In genomic region chr17:44188757-44189403, GRCh38 we compare ENCODE assay signal across 14 cellular contexts. TPM values are rescaled to one million over a fixed set of nuclear protein-coding genes. Genes with fewer than 3 reads are reported as not detected.
DNase-seq lines count a peak whose midpoint lies in the region; ATAC-seq, FAIRE-seq and TF ChIP-seq lines count a peak whose summit lies in the region.
"Had no signal": no experiment of that assay in that cellular context is flagged by ENCODE, and none has a peak within 500 bp of the region (broad histone marks: within the 10 kb centered on the region; RNA-seq: fewer than 3 reads in every experiment).

No MANE protein-coding gene starts in this region.

- no peak overlapping the region for H3K27ac ChIP-seq in mesenchymal stem cell (ENCODE audit: low read length, poor library complexity, severe bottlenecking)
- H3K27ac ChIP-seq: vagina had no signal

- no peak overlapping the region for H3K4ac ChIP-seq in mesenchymal stem cell (ENCODE audit: low read depth in 1 of 2, low read length in 2 of 2)

- peak overlapping the region; percentile 99 for H3K4me3 Mint-ChIP-seq in stimulated activated naive CD8-positive, alpha-beta T cell treated with anti-CD3 and anti-CD28 coated beads, Interleukin-15, Interleukin-2, amounts not matched to agents 100 ng/mL and 50 ng/mL, for 24 hours
- H3K4me3 Mint-ChIP-seq in activated T-helper 17 cell treated with anti-CD3 and anti-CD28 coated beads, Interleukin-2, amount 50 U/mL, for 72 hours: peak overlapping the region; percentile 94

- no peaks in the 10 kb centered on the region for H3K9me3 Mint-ChIP-seq in stimulated activated naive CD8-positive, alpha-beta T cell treated with anti-CD3 and anti-CD28 coated beads, Interleukin-15, Interleukin-2, amounts not matched to agents 100 ng/mL and 50 ng/mL, for 24 hours
- H3K9me3 Mint-ChIP-seq in activated T-helper 17 cell treated with anti-CD3 and anti-CD28 coated beads, Interleukin-2, amount 50 U/mL, for 72 hours: no peaks in the 10 kb centered on the region
- H3K9me3 Mint-ChIP-seq: T-helper 1 cell treated with Interleukin-12 subunit alpha and Interleukin-12 subunit beta and Interleukin-4 antibody, amounts not matched to agents 30 μg/mL and 1 μg/mL, for 36 hours had no signal

- no peak overlapping the region for H2AK5ac ChIP-seq in mesenchymal stem cell (ENCODE audit: low read length, severe bottlenecking)

- peak overlapping the region; percentile 94 for H3K27ac Mint-ChIP-seq in stimulated activated naive CD8-positive, alpha-beta T cell treated with anti-CD3 and anti-CD28 coated beads, Interleukin-15, Interleukin-2, amounts not matched to agents 100 ng/mL and 50 ng/mL, for 24 hours
- peak overlapping the region; percentile 48 for H3K27ac Mint-ChIP-seq in activated T-helper 17 cell treated with anti-CD3 and anti-CD28 coated beads, Interleukin-2, amount 50 U/mL, for 72 hours

- no peaks in the 10 kb centered on the region for H3K9me3 ChIP-seq in mesenchymal stem cell (ENCODE audit: control insufficient read depth, low read length)
- H3K9me3 ChIP-seq: breast epithelium, vagina had no signal

- peaks cover 25% of the 10 kb centered on the region for H3K4me1 ChIP-seq in mesenchymal stem cell (ENCODE audit: control insufficient read depth, insufficient read depth, low read depth, low read length)

- H3K36me3 Mint-ChIP-seq in stimulated activated naive CD8-positive, alpha-beta T cell treated with anti-CD3 and anti-CD28 coated beads, Interleukin-15, Interleukin-2, amounts not matched to agents 100 ng/mL and 50 ng/mL, for 24 hours (ENCODE audit: low read depth): peaks cover 25% of the 10 kb centered on the region
- H3K36me3 Mint-ChIP-seq in activated T-helper 17 cell treated with anti-CD3 and anti-CD28 coated beads, Interleukin-2, amount 50 U/mL, for 72 hours (ENCODE audit: low read depth): peaks cover 61% of the 10 kb centered on the region

- no peak overlapping the region for H3K14ac ChIP-seq in mesenchymal stem cell (ENCODE audit: low read length in 2 of 2)

- no peak for FAIRE-seq in D721Med (lab: Jason Lieb, UNC)

- peak overlapping the region; percentile 98 for H3K9ac ChIP-seq in mesenchymal stem cell (ENCODE audit: low read length)

- H2BK120ac ChIP-seq in mesenchymal stem cell (ENCODE audit: low read depth, low read length): no peak overlapping the region

- peaks cover 45 to 47% of the 10 kb centered on the region in 2 experiments for H3K36me3 ChIP-seq in mesenchymal stem cell (ENCODE audit: control insufficient read depth in 1 of 2, insufficient read depth in 2 of 2, low read depth in 1 of 2, low read length in 2 of 2)
- H3K36me3 ChIP-seq: breast epithelium had no signal

- H4K91ac ChIP-seq in mesenchymal stem cell (ENCODE audit: low read length): no peak overlapping the region

- no peak overlapping the region for H2AFZ ChIP-seq in mesenchymal stem cell (ENCODE audit: low read depth, low read length)

- WGBS in mesenchymal stem cell: 92% methylated on average over 9 of the region's 11 CpGs

- H3K23ac ChIP-seq in mesenchymal stem cell (ENCODE audit: low read length in 2 of 2): no peak overlapping the region

- H3K4me1 Mint-ChIP-seq in stimulated activated naive CD8-positive, alpha-beta T cell treated with anti-CD3 and anti-CD28 coated beads, Interleukin-15, Interleukin-2, amounts not matched to agents 100 ng/mL and 50 ng/mL, for 24 hours (ENCODE audit: low read depth): peaks cover 36% of the 10 kb centered on the region
- peaks cover 11% of the 10 kb centered on the region for H3K4me1 Mint-ChIP-seq in activated T-helper 17 cell treated with anti-CD3 and anti-CD28 coated beads, Interleukin-2, amount 50 U/mL, for 72 hours

- no peak overlapping the region for H3K18ac ChIP-seq in mesenchymal stem cell (ENCODE audit: low read depth in 1 of 2, low read length in 2 of 2)

- no peak overlapping the region for H2BK12ac ChIP-seq in mesenchymal stem cell (ENCODE audit: low read length in 2 of 2)

- H2BK5ac ChIP-seq in mesenchymal stem cell (ENCODE audit: low read depth, low read length, poor library complexity, severe bottlenecking): no peak overlapping the region

- H3K27me3 ChIP-seq in mesenchymal stem cell (ENCODE audit: control insufficient read depth in 1 of 2, insufficient read depth in 1 of 2, low read length in 2 of 2): no peaks in the 10 kb centered on the region
- H3K27me3 ChIP-seq: breast epithelium, vagina had no signal

- H3K4me2 ChIP-seq in mesenchymal stem cell (ENCODE audit: low read length, poor library complexity, severe bottlenecking): no peak overlapping the region

- H3K4me3 ChIP-seq in mesenchymal stem cell (ENCODE audit: insufficient read depth in 1 of 2, low read depth in 1 of 2, low read length in 2 of 2): peak overlapping the region in 1 of 2 experiments; percentile 95

- DNase-seq in stimulated activated naive CD8-positive, alpha-beta T cell treated with anti-CD3 and anti-CD28 coated beads, Interleukin-15, Interleukin-2, amounts not matched to agents 100 U/mL and 50 U/mL, for 24 hours: no peak
- DNase-seq in mesenchymal stem cell (no peak), globus pallidus (ENCODE audit: low spot score) (no peak), D721Med (ENCODE audit: insufficient read length, low spot score) (no peak), ACHN (no peak), NCI-H1436 (lab: John Stamatoyannopoulos, UW) (no peak)
- DNase-seq: NCI-H187 treated with DMSO at 0.1 percent for 48 hours had no signal

- in situ Hi-C loops in ACHN (cut with HindIII; ENCODE audit: low pct_ligation_motif_present, low pct_unique_long_range_greater_than_20kb, low sequenced_read_pairs): no loop called here

- H3K27me3 Mint-ChIP-seq in stimulated activated naive CD8-positive, alpha-beta T cell treated with anti-CD3 and anti-CD28 coated beads, Interleukin-15, Interleukin-2, amounts not matched to agents 100 ng/mL and 50 ng/mL, for 24 hours: no peaks in the 10 kb centered on the region
- H3K27me3 Mint-ChIP-seq in activated T-helper 17 cell treated with anti-CD3 and anti-CD28 coated beads, Interleukin-2, amount 50 U/mL, for 72 hours: no peaks in the 10 kb centered on the region

- ATAC-seq in stimulated activated naive CD8-positive, alpha-beta T cell treated with anti-CD3 and anti-CD28 coated beads, Interleukin-15, Interleukin-2, amounts not matched to agents 100 U/mL and 50 U/mL, for 24 hours: no peak
- no peak for ATAC-seq in activated T-helper 17 cell treated with anti-CD3 and anti-CD28 coated beads, Interleukin-2, amount 50 U/mL, for 72 hours (replicated peaks)

- H3K79me1 ChIP-seq in mesenchymal stem cell (replicated peaks; ENCODE audit: low read length, poor library complexity, severe bottlenecking): peaks cover 21% of the 10 kb centered on the region

- no peak overlapping the region for H2BK15ac ChIP-seq in mesenchymal stem cell (ENCODE audit: low read depth, poor library complexity, severe bottlenecking)

- H4K8ac ChIP-seq in mesenchymal stem cell (ENCODE audit: low read length): no peak overlapping the region

- no peak for TF ChIP-seq CTCF in D721Med (IDR thresholded peaks at IDR 0.05; ENCODE audit: insufficient read depth, missing control alignments)

RNA-seq across cellular contexts. Expression of gene TMUB2, which starts 2.1 kb away (rescaled TPM):
- 10 to 100 TPM; 26.6 to 39.6 TPM for total RNA-seq in activated T-helper 17 cell treated with anti-CD3 and anti-CD28 coated beads, Interleukin-2, amount 50 U/mL, for 72 hours
- polyA plus RNA-seq in mesenchymal stem cell (2013, experiment 1 of 2): 26.9 TPM
- 27.2 TPM for polyA plus RNA-seq in mesenchymal stem cell (2013, experiment 2 of 2)

RNA-seq across cellular contexts. Expression of gene ATXN7L3, which starts 10.8 kb away (rescaled TPM):
- 10 to 100 TPM; 65.5 to 89.1 TPM for total RNA-seq in activated T-helper 17 cell treated with anti-CD3 and anti-CD28 coated beads, Interleukin-2, amount 50 U/mL, for 72 hours
- 44.2 TPM for polyA plus RNA-seq in mesenchymal stem cell (2013, experiment 1 of 2)
- 42.8 TPM for polyA plus RNA-seq in mesenchymal stem cell (2013, experiment 2 of 2)

RNA-seq across cellular contexts. Expression of gene ASB16, which starts 18.4 kb away (rescaled TPM):
- under 1 TPM; 0.22 to 0.58 TPM for total RNA-seq in activated T-helper 17 cell treated with anti-CD3 and anti-CD28 coated beads, Interleukin-2, amount 50 U/mL, for 72 hours
- polyA plus RNA-seq in mesenchymal stem cell (2013, experiment 1 of 2): 0.07 TPM
- polyA plus RNA-seq in mesenchymal stem cell (2013, experiment 2 of 2): 0.05 TPM
- total RNA-seq: mononuclear cell, vagina had no signal
- polyA plus RNA-seq: BJ had no signal

RNA-seq across cellular contexts. Expression of gene UBTF, which starts 30.6 kb away (rescaled TPM):
- 100 to 1,000 TPM in 1 of 2 donors, 10 to 100 TPM in 1; 94.2 to 135 TPM for total RNA-seq in activated T-helper 17 cell treated with anti-CD3 and anti-CD28 coated beads, Interleukin-2, amount 50 U/mL, for 72 hours
- polyA plus RNA-seq in mesenchymal stem cell (2013, experiment 1 of 2): 47.3 TPM
- polyA plus RNA-seq in mesenchymal stem cell (2013, experiment 2 of 2): 45.8 TPM

RNA-seq across cellular contexts. Expression of gene HROB, which starts 47.1 kb away (rescaled TPM):
- total RNA-seq in activated T-helper 17 cell treated with anti-CD3 and anti-CD28 coated beads, Interleukin-2, amount 50 U/mL, for 72 hours: 10 to 100 TPM; 17.9 to 23.2 TPM
- polyA plus RNA-seq in mesenchymal stem cell (2013, experiment 1 of 2): 1.6 TPM
- 1.6 TPM for polyA plus RNA-seq in mesenchymal stem cell (2013, experiment 2 of 2)
